In the genomic region with DNA sequence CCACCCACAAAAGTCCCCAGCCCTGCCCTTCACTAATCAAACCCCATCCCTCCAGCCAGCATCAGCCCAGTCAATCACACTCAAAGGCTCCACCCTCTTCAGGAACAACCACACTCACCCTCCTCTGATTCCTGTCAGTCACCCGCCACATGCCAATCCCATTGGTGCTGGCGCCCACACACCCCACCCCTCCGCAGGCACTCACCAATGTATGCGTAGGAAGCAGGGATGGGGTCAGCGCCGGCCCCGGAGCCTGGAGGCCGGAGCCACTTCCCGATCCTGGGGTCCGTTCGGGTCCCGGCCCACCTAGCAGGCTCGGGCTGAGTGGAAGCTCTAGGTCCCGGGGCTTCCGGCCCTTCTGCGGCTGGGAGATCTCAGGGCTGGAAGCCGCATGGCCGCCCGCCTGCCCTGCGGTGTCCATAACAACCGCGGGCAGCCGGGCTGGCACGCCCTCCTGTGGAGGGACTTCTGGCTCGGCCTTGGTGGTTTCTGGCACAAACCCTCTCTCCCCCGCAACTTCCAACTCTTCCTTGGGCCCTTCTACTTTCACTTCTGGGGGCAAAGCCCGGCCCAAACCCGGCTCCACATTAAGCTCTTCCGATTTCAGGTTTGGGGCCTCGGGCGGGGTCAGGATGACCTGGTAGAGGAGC, we compare ENCODE assay signal across 9 cellular contexts. TPM values are rescaled to one million over a fixed set of nuclear protein-coding genes. Genes with fewer than 3 reads are reported as not detected.
DNase-seq lines count a peak whose midpoint lies in the region; ATAC-seq and TF ChIP-seq lines count a peak whose summit lies in the region.
"Had no signal": no experiment of that assay in that cellular context is flagged by ENCODE, and none has a peak within 500 bp of the region (broad histone marks: within the 10 kb centered on the region; RNA-seq: fewer than 3 reads in every experiment).

No MANE protein-coding gene starts in this region.

- 46 to 71% methylated on average over 31 of the region's 31 CpGs for WGBS in sigmoid colon, 2 donors

- peak overlapping the region; percentile 84 to 93 (median 88) for H3K27ac Mint-ChIP-seq in CD14-positive monocyte
- peak overlapping the region; percentile 34 for H3K27ac Mint-ChIP-seq in activated T-helper 17 cell treated with anti-CD3 and anti-CD28 coated beads, Interleukin-2, amount 50 U/mL, for 72 hours
- no peak overlapping the region for H3K27ac Mint-ChIP-seq in effector memory CD8-positive, alpha-beta T cell

- TF ChIP-seq CTCF in CD14-positive monocyte (IDR thresholded peaks at IDR 0.05) (peak; percentile 49), tibial artery (IDR thresholded peaks at IDR 0.05) (no peak), sigmoid colon (IDR thresholded peaks at IDR 0.05) (no peak)

- H3K9me3 Mint-ChIP-seq in CD14-positive monocyte: peaks cover 6 to 29% (median 11%) of the 10 kb centered on the region in 7 donors
- no peaks in the 10 kb centered on the region for H3K9me3 Mint-ChIP-seq in activated T-helper 17 cell treated with anti-CD3 and anti-CD28 coated beads, Interleukin-2, amount 50 U/mL, for 72 hours
- no peaks in the 10 kb centered on the region for H3K9me3 Mint-ChIP-seq in effector memory CD8-positive, alpha-beta T cell

- no peak for TF ChIP-seq EP300 in sigmoid colon (IDR thresholded peaks at IDR 0.05)

- H3K4me3 ChIP-seq in tibial artery (no peak overlapping the region), sigmoid colon (no peak overlapping the region)
- H3K4me3 ChIP-seq: SK-N-MC had no signal

- H3K27me3 Mint-ChIP-seq in CD14-positive monocyte (ENCODE audit: low read depth in 3 of 3): peaks cover 0 to 3% (median 2%) of the 10 kb centered on the region in 3 donors
- H3K27me3 Mint-ChIP-seq in activated T-helper 17 cell treated with anti-CD3 and anti-CD28 coated beads, Interleukin-2, amount 50 U/mL, for 72 hours: no peaks in the 10 kb centered on the region
- no peaks in the 10 kb centered on the region for H3K27me3 Mint-ChIP-seq in effector memory CD8-positive, alpha-beta T cell

- H3K4me1 ChIP-seq in tibial artery (no peaks in the 10 kb centered on the region), sigmoid colon (no peaks in the 10 kb centered on the region)

- no peak for TF ChIP-seq POLR2A in sigmoid colon (IDR thresholded peaks at IDR 0.05)

- H3K36me3 ChIP-seq in tibial artery: peaks cover 19 to 62% (median 48%) of the 10 kb centered on the region in 3 donors
- H3K36me3 ChIP-seq in sigmoid colon: peaks cover 6 to 59% (median 13%) of the 10 kb centered on the region in 4 donors

- peaks cover 23% of the 10 kb centered on the region for H3K4me1 Mint-ChIP-seq in CD14-positive monocyte
- peaks cover 10% of the 10 kb centered on the region for H3K4me1 Mint-ChIP-seq in activated T-helper 17 cell treated with anti-CD3 and anti-CD28 coated beads, Interleukin-2, amount 50 U/mL, for 72 hours
- peaks cover 0 to 3% of the 10 kb centered on the region in 2 donors for H3K4me1 Mint-ChIP-seq in effector memory CD8-positive, alpha-beta T cell (ENCODE audit: low read depth in 2 of 2)

- H3K27me3 ChIP-seq in tibial artery: no peaks in the 10 kb centered on the region
- no peaks in the 10 kb centered on the region for H3K27me3 ChIP-seq in sigmoid colon

- DNase-seq in CD14-positive monocyte (ENCODE audit: low spot score): peak; percentile 75
- peak; percentile 77 for DNase-seq in iPS-NIHi7 (ENCODE audit: extremely low spot score)
- peak; percentile 38 to 68 for DNase-seq in tibial artery
- DNase-seq in effector memory CD8-positive, alpha-beta T cell: no peak
- no peak for DNase-seq in sigmoid colon

- peak overlapping the region; percentile 74 to 83 for H3K4me3 Mint-ChIP-seq in CD14-positive monocyte
- peak overlapping the region; percentile 42 for H3K4me3 Mint-ChIP-seq in activated T-helper 17 cell treated with anti-CD3 and anti-CD28 coated beads, Interleukin-2, amount 50 U/mL, for 72 hours
- no peak overlapping the region for H3K4me3 Mint-ChIP-seq in effector memory CD8-positive, alpha-beta T cell

- no peak overlapping the region for H3K27ac ChIP-seq in tibial artery
- H3K27ac ChIP-seq in sigmoid colon: no peak overlapping the region
- H3K27ac ChIP-seq: SK-N-MC had no signal

- H3K9me3 ChIP-seq in tibial artery (peaks cover 0 to 8% (median 0%) of the 10 kb centered on the region in 3 donors), sigmoid colon (peaks cover 0 to 4% (median 0%) of the 10 kb centered on the region in 4 donors)

- intact Hi-C loops in CD14-positive monocyte (cut with micrococcal nuclease) (loop anchor here in 1 of 2 donors (5.0 kb wide), 1 partner anchor 75 kb away; a partner anchor contains a TSS), tibial artery (cut with DNase I; ENCODE audit: low total_unique reads) (no loop called here), sigmoid colon (cut with DNase I) (no loop called here)

- peak; percentile 91 for ATAC-seq in HG02642 (IDR thresholded peaks at IDR 0.05; ENCODE audit: poor library complexity, unreplicated experiment)
- ATAC-seq in activated T-helper 17 cell treated with anti-CD3 and anti-CD28 coated beads, Interleukin-2, amount 50 U/mL, for 72 hours (replicated peaks): peak; percentile 55
- ATAC-seq in HG03565 (IDR thresholded peaks at IDR 0.05; ENCODE audit: unreplicated experiment): no peak
- no peak for ATAC-seq in effector memory CD8-positive, alpha-beta T cell (replicated peaks)

- peaks cover 37 to 38% of the 10 kb centered on the region in 2 donors for H3K36me3 Mint-ChIP-seq in CD14-positive monocyte
- peaks cover 5% of the 10 kb centered on the region for H3K36me3 Mint-ChIP-seq in activated T-helper 17 cell treated with anti-CD3 and anti-CD28 coated beads, Interleukin-2, amount 50 U/mL, for 72 hours (ENCODE audit: low read depth)
- H3K36me3 Mint-ChIP-seq in effector memory CD8-positive, alpha-beta T cell (ENCODE audit: insufficient read depth): peaks cover 39% of the 10 kb centered on the region

RNA-seq across cellular contexts. Expression of a gene that starts 7.9 kb away (rescaled TPM):
- polyA plus RNA-seq in CD14-positive monocyte: 100 to 1,000 TPM; 461 to 491 TPM
- total RNA-seq in activated T-helper 17 cell treated with anti-CD3 and anti-CD28 coated beads, Interleukin-2, amount 50 U/mL, for 72 hours: 1 to 10 TPM; 3.2 to 7.6 TPM
- 10 to 100 TPM in 3 of 4 donors, 1 to 10 TPM in 1; 6.1 to 14.3 (median 10.9) TPM for total RNA-seq in sigmoid colon
- 1 to 10 TPM; 3.0 to 7.0 (median 4.4) TPM for polyA plus RNA-seq in sigmoid colon

RNA-seq across cellular contexts. Expression of a gene that starts 12.7 kb away (rescaled TPM):
- polyA plus RNA-seq in CD14-positive monocyte (10 to 100 TPM in 1 of 2 donors, 1 to 10 TPM in 1; 9.5 to 10.7 TPM), sigmoid colon (10 to 100 TPM; 16.4 to 22.3 (median 21.6) TPM)
- 10 to 100 TPM; 77.8 to 95.9 TPM for total RNA-seq in activated T-helper 17 cell treated with anti-CD3 and anti-CD28 coated beads, Interleukin-2, amount 50 U/mL, for 72 hours
- total RNA-seq in sigmoid colon: 10 to 100 TPM; 12.1 to 18.8 (median 16.8) TPM

RNA-seq across cellular contexts. Expression of a gene that starts 18.0 kb away (rescaled TPM):
- polyA plus RNA-seq in CD14-positive monocyte (under 1 TPM; 0.11 to 0.29 TPM), sigmoid colon (1 to 10 TPM in 1 of 3 donors, under 1 TPM in 1, not detected in 1; 0.46 to 1.6 TPM)
- 1 to 10 TPM; 1.0 to 4.3 TPM for total RNA-seq in activated T-helper 17 cell treated with anti-CD3 and anti-CD28 coated beads, Interleukin-2, amount 50 U/mL, for 72 hours
- 1 to 10 TPM in 2 of 4 donors, under 1 TPM in 2; 0.16 to 1.4 (median 1.0) TPM for total RNA-seq in sigmoid colon

RNA-seq across cellular contexts. Expression of a gene that starts 21.3 kb away (rescaled TPM):
- 100 to 1,000 TPM; 174 to 213 TPM for polyA plus RNA-seq in CD14-positive monocyte
- 100 to 1,000 TPM; 127 to 156 TPM for total RNA-seq in activated T-helper 17 cell treated with anti-CD3 and anti-CD28 coated beads, Interleukin-2, amount 50 U/mL, for 72 hours
- total RNA-seq in sigmoid colon: 100 to 1,000 TPM; 102 to 159 (median 143) TPM
- 100 to 1,000 TPM; 175 to 334 (median 238) TPM for polyA plus RNA-seq in sigmoid colon

RNA-seq across cellular contexts. Expression of a gene that starts 55.4 kb away (rescaled TPM):
- polyA plus RNA-seq in CD14-positive monocyte (100 to 1,000 TPM; 591 to 682 TPM), sigmoid colon (100 to 1,000 TPM in 1 of 3 donors, 10 to 100 TPM in 2; 40.2 to 164 (median 60.1) TPM)
- 100 to 1,000 TPM in 1 of 2 donors, 10 to 100 TPM in 1; 56.1 to 302 TPM for total RNA-seq in activated T-helper 17 cell treated with anti-CD3 and anti-CD28 coated beads, Interleukin-2, amount 50 U/mL, for 72 hours
- 100 to 1,000 TPM; 105 to 158 (median 115) TPM for total RNA-seq in sigmoid colon

Comparison
In these comparisons a context has a peak if more than half of its experiments do, and no peak if none do; other contexts are left out.
1. DNase-seq: peak in CD14-positive monocyte (single experiment), iPS-NIHi7 (single experiment) and tibial artery (2 of 2); none in effector memory CD8-positive, alpha-beta T cell (0 of 3) and sigmoid colon (single experiment).
2. H3K27ac Mint-ChIP-seq: peak in CD14-positive monocyte (7 of 7) and activated T-helper 17 cell treated with anti-CD3 and anti-CD28 coated beads, Interleukin-2, amount 50 U/mL, for 72 hours (single experiment); none in effector memory CD8-positive, alpha-beta T cell (0 of 2).
3. H3K4me3 Mint-ChIP-seq: peak in CD14-positive monocyte (2 of 2) and activated T-helper 17 cell treated with anti-CD3 and anti-CD28 coated beads, Interleukin-2, amount 50 U/mL, for 72 hours (single experiment); none in effector memory CD8-positive, alpha-beta T cell (0 of 2).
4. ATAC-seq: peak in HG02642 (single experiment) and activated T-helper 17 cell treated with anti-CD3 and anti-CD28 coated beads, Interleukin-2, amount 50 U/mL, for 72 hours (single experiment); none in HG03565 (single experiment) and effector memory CD8-positive, alpha-beta T cell (single experiment).